In the genomic region with DNA sequence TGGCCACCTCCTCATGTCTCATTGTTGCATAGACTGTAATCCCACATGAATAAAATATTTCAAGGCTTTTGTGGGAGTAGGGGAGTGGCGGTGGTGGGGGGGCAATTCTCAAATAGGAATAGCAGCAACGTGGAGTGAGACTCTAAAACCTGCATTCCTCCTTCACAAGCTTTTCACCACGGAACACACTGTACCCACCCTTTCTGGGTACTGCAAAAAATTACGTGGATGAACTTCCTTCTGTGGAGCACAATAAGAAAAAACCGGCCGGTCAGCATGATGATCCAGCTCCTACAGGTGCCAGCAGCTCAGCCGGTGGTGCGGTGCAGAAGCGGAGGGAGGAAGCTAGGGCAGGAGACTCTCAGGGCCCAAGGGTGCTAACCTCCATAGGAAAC, we compare ENCODE assay signal across 1 cellular context.
TF ChIP-seq lines count a peak whose summit lies in the region.

No MANE protein-coding gene starts in this region.

TF ChIP-seq in GM23338, 12 proteins besides CTCF, POLR2A, EP300 and RAD21 (continued from another document):
- TF ChIP-seq, protein P1, sequence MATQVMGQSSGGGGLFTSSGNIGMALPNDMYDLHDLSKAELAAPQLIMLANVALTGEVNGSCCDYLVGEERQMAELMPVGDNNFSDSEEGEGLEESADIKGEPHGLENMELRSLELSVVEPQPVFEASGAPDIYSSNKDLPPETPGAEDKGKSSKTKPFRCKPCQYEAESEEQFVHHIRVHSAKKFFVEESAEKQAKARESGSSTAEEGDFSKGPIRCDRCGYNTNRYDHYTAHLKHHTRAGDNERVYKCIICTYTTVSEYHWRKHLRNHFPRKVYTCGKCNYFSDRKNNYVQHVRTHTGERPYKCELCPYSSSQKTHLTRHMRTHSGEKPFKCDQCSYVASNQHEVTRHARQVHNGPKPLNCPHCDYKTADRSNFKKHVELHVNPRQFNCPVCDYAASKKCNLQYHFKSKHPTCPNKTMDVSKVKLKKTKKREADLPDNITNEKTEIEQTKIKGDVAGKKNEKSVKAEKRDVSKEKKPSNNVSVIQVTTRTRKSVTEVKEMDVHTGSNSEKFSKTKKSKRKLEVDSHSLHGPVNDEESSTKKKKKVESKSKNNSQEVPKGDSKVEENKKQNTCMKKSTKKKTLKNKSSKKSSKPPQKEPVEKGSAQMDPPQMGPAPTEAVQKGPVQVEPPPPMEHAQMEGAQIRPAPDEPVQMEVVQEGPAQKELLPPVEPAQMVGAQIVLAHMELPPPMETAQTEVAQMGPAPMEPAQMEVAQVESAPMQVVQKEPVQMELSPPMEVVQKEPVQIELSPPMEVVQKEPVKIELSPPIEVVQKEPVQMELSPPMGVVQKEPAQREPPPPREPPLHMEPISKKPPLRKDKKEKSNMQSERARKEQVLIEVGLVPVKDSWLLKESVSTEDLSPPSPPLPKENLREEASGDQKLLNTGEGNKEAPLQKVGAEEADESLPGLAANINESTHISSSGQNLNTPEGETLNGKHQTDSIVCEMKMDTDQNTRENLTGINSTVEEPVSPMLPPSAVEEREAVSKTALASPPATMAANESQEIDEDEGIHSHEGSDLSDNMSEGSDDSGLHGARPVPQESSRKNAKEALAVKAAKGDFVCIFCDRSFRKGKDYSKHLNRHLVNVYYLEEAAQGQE (IDR thresholded peaks at IDR 0.05; ENCODE audit: unreplicated experiment), result no peak
- TF ChIP-seq STAT1 (IDR thresholded peaks at IDR 0.05; ENCODE audit: unreplicated experiment) (no peak), NANOG (IDR thresholded peaks at IDR 0.05; ENCODE audit: borderline replicate concordance) (no peak), ZNF331 (CRISPR knock-in tag; IDR thresholded peaks at IDR 0.05; ENCODE audit: low read depth) (no peak), ETS1 (IDR thresholded peaks at IDR 0.05) (no peak), JUNB (IDR thresholded peaks at IDR 0.05; ENCODE audit: unreplicated experiment) (no peak), EZH2 (IDR thresholded peaks at IDR 0.05; ENCODE audit: low read depth, unreplicated experiment) (no peak), EZH2phosphoT487 (IDR thresholded peaks at IDR 0.05; ENCODE audit: unreplicated experiment) (no peak), CREB1 (CRISPR knock-in tag; IDR thresholded peaks at IDR 0.05; ENCODE audit: low read depth) (no peak), POLR2AphosphoS5 (IDR thresholded peaks at IDR 0.05; ENCODE audit: low read depth) (no peak)
